In the genomic region with DNA sequence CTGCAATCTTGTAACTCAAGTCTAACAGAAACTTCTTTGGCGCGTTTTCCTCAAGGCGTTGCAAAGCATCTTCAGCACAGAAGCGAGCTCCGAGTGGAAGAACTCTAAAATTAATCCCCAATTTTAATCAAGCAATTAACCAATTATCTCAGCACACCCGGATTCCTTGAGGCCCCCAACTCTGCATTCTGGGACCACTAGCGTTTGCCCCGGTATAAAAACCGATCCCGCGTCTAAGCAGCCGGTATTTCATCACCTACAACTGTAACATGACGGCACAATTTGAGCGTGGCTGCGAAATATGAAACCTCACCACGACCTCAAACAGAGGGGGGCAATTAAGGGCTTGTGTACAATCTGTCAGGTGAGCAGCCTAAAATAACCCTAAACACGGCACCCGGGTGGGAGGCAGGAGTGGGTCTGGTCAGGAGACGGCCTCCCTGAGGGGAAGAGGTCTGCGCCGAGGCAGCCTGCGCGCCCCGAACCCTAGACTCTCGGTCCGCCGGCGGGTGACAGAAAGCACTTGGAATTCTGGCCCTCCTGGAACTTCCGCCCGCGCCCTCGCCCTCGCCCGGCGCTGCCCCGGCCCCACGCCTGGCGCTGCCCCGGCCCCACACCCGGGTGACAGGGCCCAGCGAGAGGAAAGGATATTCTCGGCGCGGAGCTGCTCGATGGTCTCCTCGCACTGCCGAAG, we compare ENCODE assay signal across 8 cellular contexts. TPM values are rescaled to one million over a fixed set of nuclear protein-coding genes. Genes with fewer than 3 reads are reported as not detected.
A peak's percentile ranks its signal among the peaks of the same experiment; 100 is the strongest.
DNase-seq lines count a peak whose midpoint lies in the region; ATAC-seq lines count a peak whose summit lies in the region.

No MANE protein-coding gene starts in this region.

- WGBS in GM23248 (ENCODE audit: low coverage in 1 of 2, low lambda C conversion rate in 2 of 2, missing lambda C conversion rate in 2 of 2), 2 experiments: 1% methylated on average over 31 to 33 of the region's 47 CpGs

- peaks cover 39% of the 10 kb centered on the region for H3K4me1 Mint-ChIP-seq in activated naive CD8-positive, alpha-beta T cell treated with anti-CD3 and anti-CD28 coated beads, Interleukin-2, amount 50 U/mL, for 24 hours

- H3K36me3 ChIP-seq in GM23248 (ENCODE audit: low read depth): peaks cover 22% of the 10 kb centered on the region

- no peaks in the 10 kb centered on the region for H3K9me2 ChIP-seq in GM23248 (ENCODE audit: insufficient read depth)

- ATAC-seq in activated naive CD8-positive, alpha-beta T cell treated with anti-CD3 and anti-CD28 coated beads, Interleukin-2, amount 50 U/mL, for 24 hours: peak; percentile 15

- peak overlapping the region; percentile 96 for H3K27ac Mint-ChIP-seq in activated naive CD8-positive, alpha-beta T cell treated with anti-CD3 and anti-CD28 coated beads, Interleukin-2, amount 50 U/mL, for 24 hours

- H4K20me1 ChIP-seq in GM23248 (ENCODE audit: insufficient read depth): no peaks in the 10 kb centered on the region

- H3K9me3 ChIP-seq in GM23248 (ENCODE audit: low read depth): no peaks in the 10 kb centered on the region

- peak overlapping the region; percentile 86 for H2AFZ ChIP-seq in GM23248

- H3K4me1 ChIP-seq in GM23248 (ENCODE audit: insufficient read depth): peaks cover 13% of the 10 kb centered on the region

- peak overlapping the region; percentile 86 for H3K4me2 ChIP-seq in GM23248 (ENCODE audit: unreplicated experiment)

- no peaks in the 10 kb centered on the region for H3K9me3 Mint-ChIP-seq in activated naive CD8-positive, alpha-beta T cell treated with anti-CD3 and anti-CD28 coated beads, Interleukin-2, amount 50 U/mL, for 24 hours

- intact Hi-C loops in cardiac septum (cut with DNase I): loop anchor here (1.0 kb wide), 1 partner anchor 27 kb away; a partner anchor contains a TSS

- peak; percentile 55 for DNase-seq in DMS79 treated with DMSO at 0.1 percent for 48 hours (lab: John Stamatoyannopoulos, UW)
- peak; percentile 86 for DNase-seq in GM23248
- peak; percentile 62 for DNase-seq in LHCN-M2 (ENCODE audit: low read depth)
- peak; percentile 64 to 70 for DNase-seq in SHP77 (lab: John Stamatoyannopoulos, UW)
- DNase-seq in activated naive CD8-positive, alpha-beta T cell treated with anti-CD3 and anti-CD28 coated beads, Interleukin-2, amount 50 U/mL, for 24 hours: peak; percentile 47
- DNase-seq in cardiac septum (ENCODE audit: low spot score): peak; percentile 84
- DNase-seq in pons (ENCODE audit: low spot score): peak; percentile 12
- no peak for DNase-seq in NCI-H446 treated with DMSO at 0.1 percent for 48 hours (lab: John Stamatoyannopoulos, UW)

- in situ Hi-C loops in GM23248 (cut with MboI): no loop called here

- H3K4me3 Mint-ChIP-seq in activated naive CD8-positive, alpha-beta T cell treated with anti-CD3 and anti-CD28 coated beads, Interleukin-2, amount 50 U/mL, for 24 hours: peak overlapping the region; percentile 92

- peaks cover 39% of the 10 kb centered on the region for H3K36me3 Mint-ChIP-seq in activated naive CD8-positive, alpha-beta T cell treated with anti-CD3 and anti-CD28 coated beads, Interleukin-2, amount 50 U/mL, for 24 hours (ENCODE audit: low read depth)

- peaks cover 51% of the 10 kb centered on the region for H3F3A ChIP-seq in GM23248 (ENCODE audit: insufficient read depth)

- no peaks in the 10 kb centered on the region for H3K27me3 Mint-ChIP-seq in activated naive CD8-positive, alpha-beta T cell treated with anti-CD3 and anti-CD28 coated beads, Interleukin-2, amount 50 U/mL, for 24 hours

- peak overlapping the region; percentile 88 for H3K4me3 ChIP-seq in GM23248

- peak overlapping the region; percentile 97 for H3K9ac ChIP-seq in GM23248

- H3K79me2 ChIP-seq in GM23248 (ENCODE audit: insufficient read depth): peaks cover 50% of the 10 kb centered on the region

- H3K27me3 ChIP-seq in GM23248 (replicated peaks; ENCODE audit: insufficient read depth): no peaks in the 10 kb centered on the region

- peak overlapping the region; percentile 96 for H3K27ac ChIP-seq in GM23248

RNA-seq across cellular contexts. Expression of a gene that starts 0.6 kb away (rescaled TPM):
- total RNA-seq in GM23248 (2014; rRNA removed; shearing (Covaris generic)): 12.3 and 13.2 TPM in 2 replicates
- 13.6 and 14.3 TPM in 2 replicates for polyA plus RNA-seq in GM23248 (2016; fragmentation: Nextera tagmentation; extraction: Ambion mirVana)
- 14.6 and 15.1 TPM in 2 replicates for total RNA-seq in LHCN-M2 (2014; rRNA removed)
- polyA plus RNA-seq in LHCN-M2 (2012): 4.7 TPM
- total RNA-seq in cardiac septum: 10.1 TPM

RNA-seq across cellular contexts. Expression of a gene that starts 26.6 kb away (rescaled TPM):
- total RNA-seq in GM23248 (2014; rRNA removed; shearing (Covaris generic)): 31.1 and 41.5 TPM in 2 replicates
- polyA plus RNA-seq in GM23248 (2016; fragmentation: Nextera tagmentation; extraction: Ambion mirVana): 45.8 and 51.7 TPM in 2 replicates
- total RNA-seq in LHCN-M2 (2014; rRNA removed) (50.9 and 52.0 TPM in 2 replicates), cardiac septum (41.2 TPM)
- polyA plus RNA-seq in LHCN-M2 (2012): 24.6 TPM

RNA-seq across cellular contexts. Expression of a gene that starts 26.9 kb away (rescaled TPM):
- 15.5 and 20.2 TPM in 2 replicates for total RNA-seq in GM23248 (2014; rRNA removed; shearing (Covaris generic))
- polyA plus RNA-seq in GM23248 (2016; fragmentation: Nextera tagmentation; extraction: Ambion mirVana): 5.6 and 8.1 TPM in 2 replicates
- total RNA-seq in LHCN-M2 (2014; rRNA removed) (39.7 and 41.7 TPM in 2 replicates), cardiac septum (2.7 TPM)
- polyA plus RNA-seq in LHCN-M2 (2012): 5.2 TPM
